ENCODE assay signal across 19 cellular contexts in genomic region chr6:72672906-72673305, GRCh38. TPM values are rescaled to one million over a fixed set of nuclear protein-coding genes. Genes with fewer than 3 reads are reported as not detected.
A peak's percentile ranks its signal among the peaks of the same experiment; 100 is the strongest.
DNase-seq lines count a peak whose midpoint lies in the region; ATAC-seq, FAIRE-seq and TF ChIP-seq lines count a peak whose summit lies in the region.
"Had no signal": no experiment of that assay in that cellular context is flagged by ENCODE, and none has a peak within 500 bp of the region (broad histone marks: within the 10 kb centered on the region; RNA-seq: fewer than 3 reads in every experiment).

No MANE protein-coding gene starts in this region.

- CTCF ChIA-PET in A673 (lab: Charles Lee): no interaction called here

- TF ChIP-seq CTCF in A673 (conservative IDR thresholded peaks at IDR 0.05; ENCODE audit: low read depth, low read length): no peak

- peak overlapping the region; percentile 72 for H2BK120ac ChIP-seq in trophoblast cell (ENCODE audit: insufficient read depth, low read length, poor library complexity)

- H4K8ac ChIP-seq in trophoblast cell (ENCODE audit: low read depth, low read length): no peak overlapping the region

- no peak overlapping the region for H4K12ac ChIP-seq in trophoblast cell (ENCODE audit: low read depth, low read length)

- H3K4ac ChIP-seq in trophoblast cell (ENCODE audit: low read depth, low read length): no peak overlapping the region

- FAIRE-seq in small intestine (lab: Jason Lieb, UNC): no peak
- FAIRE-seq: A549, HTR-8/SVneo had no signal

- H3K79me1 ChIP-seq in trophoblast cell (ENCODE audit: low read length): peaks cover 7% of the 10 kb centered on the region

- H3K27ac ChIP-seq in A673 (ENCODE audit: low read depth, low read length, poor library complexity, severe bottlenecking) (no peak overlapping the region), trophoblast cell (ENCODE audit: low read depth, low read length) (no peak overlapping the region), small intestine (ENCODE audit: low read depth in 1 of 2, low read length in 1 of 2) (no peak overlapping the region)
- H3K27ac ChIP-seq: 22Rv1; A549; BLaER1 treated with 17β-estradiol and CSF1 and Interleukin-3, amounts not matched to agents 10 nM and 100 nM had no signal

- no peak overlapping the region for H3K18ac ChIP-seq in trophoblast cell (ENCODE audit: low read length)

- POLR2A ChIA-PET in A673 (lab: Charles Lee; ENCODE audit: low non-redundant PET): no interaction called here

- H3K4me1 ChIP-seq in A673 (ENCODE audit: insufficient read depth, low read length, poor library complexity, severe bottlenecking) (peaks cover 18% of the 10 kb centered on the region), trophoblast cell (ENCODE audit: control insufficient read depth in 1 of 2, insufficient read depth in 2 of 2, low read length in 2 of 2) (peaks cover 3 to 7% of the 10 kb centered on the region in 2 experiments), small intestine (ENCODE audit: control insufficient read depth in 2 of 2, insufficient read depth in 1 of 2, low read depth in 1 of 2, low read length in 1 of 2) (no peaks in the 10 kb centered on the region)
- H3K4me1 ChIP-seq: A549 had no signal

- H4K91ac ChIP-seq in trophoblast cell (ENCODE audit: low read depth, low read length): no peak overlapping the region

- H2AK5ac ChIP-seq in trophoblast cell (ENCODE audit: low read length): no peak overlapping the region

- no peak overlapping the region for H2AFZ ChIP-seq in trophoblast cell (ENCODE audit: insufficient read depth, low read length, poor library complexity)

- H3K23ac ChIP-seq in trophoblast cell (ENCODE audit: low read length): no peak overlapping the region

- peak; percentile 45 for DNase-seq in A673 (ENCODE audit: low spot score)
- peak; percentile 47 for DNase-seq in LHCN-M2 (ENCODE audit: low read depth)
- peak; percentile 85 for DNase-seq in NCI-H82 treated with DMSO at 0.1 percent for 48 hours (lab: John Stamatoyannopoulos, UW; ENCODE audit: unreplicated experiment)
- no peak for DNase-seq in trophoblast cell
- no peak for DNase-seq in small intestine
- no peak for DNase-seq in DMS153 treated with DMSO at 0.1 percent for 48 hours (lab: John Stamatoyannopoulos, UW; ENCODE audit: unreplicated experiment)
- DNase-seq: Calu3; CD8-positive, alpha-beta T cell; DMS79; GDM1; GOT3; H7; IMR-90 had no signal

- no peak for ATAC-seq in GM18505 (IDR thresholded peaks at IDR 0.05; ENCODE audit: unreplicated experiment)
- ATAC-seq: A549; CD8-positive, alpha-beta T cell; HCT116 had no signal

- no TSS peak for BruUV-seq in A673 (replicated peaks; lab: Mats Ljungman, UMichigan)

- intact Hi-C loops in A673 (cut with micrococcal nuclease; ENCODE audit: unreplicated experiment): no loop called here

- H3K9me3 ChIP-seq in A673 (ENCODE audit: low read depth, low read length, poor library complexity, severe bottlenecking): no peaks in the 10 kb centered on the region
- H3K9me3 ChIP-seq in trophoblast cell (ENCODE audit: insufficient read depth, low read depth, low read length): no peaks in the 10 kb centered on the region
- no peaks in the 10 kb centered on the region for H3K9me3 ChIP-seq in small intestine (ENCODE audit: control insufficient read depth, low read depth)
- H3K9me3 ChIP-seq: A549 had no signal

- no peaks in the 10 kb centered on the region for H3K27me3 ChIP-seq in A673 (replicated peaks; ENCODE audit: insufficient read depth, low read depth, low read length, poor library complexity)
- H3K27me3 ChIP-seq in trophoblast cell (ENCODE audit: insufficient read depth, low read length): no peaks in the 10 kb centered on the region
- no peaks in the 10 kb centered on the region for H3K27me3 ChIP-seq in small intestine (ENCODE audit: control insufficient read depth in 2 of 2, insufficient read depth in 2 of 2, low read length in 2 of 2)
- H3K27me3 ChIP-seq: BLaER1 treated with 17β-estradiol and CSF1 and Interleukin-3, amounts not matched to agents 10 nM and 100 nM had no signal

- H3K79me2 ChIP-seq in trophoblast cell (ENCODE audit: control insufficient read depth, insufficient read depth, low read length, poor library complexity): peaks cover 4% of the 10 kb centered on the region

- no peak overlapping the region for H3K9ac ChIP-seq in trophoblast cell (ENCODE audit: low read length)
- H3K9ac ChIP-seq: BLaER1 treated with 17β-estradiol and CSF1 and Interleukin-3, amounts not matched to agents 10 nM and 100 nM had no signal

- no peak overlapping the region for H3K14ac ChIP-seq in trophoblast cell (ENCODE audit: low read length)

- H3K4me3 ChIP-seq in A673 (ENCODE audit: low read depth, low read length, poor library complexity, severe bottlenecking) (no peak overlapping the region), trophoblast cell (ENCODE audit: low read depth, low read length) (no peak overlapping the region), small intestine (ENCODE audit: low read depth in 1 of 2, low read length in 2 of 2) (no peak overlapping the region)
- H3K4me3 ChIP-seq: A549; BLaER1 treated with 17β-estradiol and CSF1 and Interleukin-3, amounts not matched to agents 10 nM and 100 nM had no signal

- no CpG with 5 or more reads among the region's 1 CpG for WGBS in trophoblast cell (ENCODE audit: extremely low coverage, insufficient coverage, insufficient read length)
- 54 to 73% (median 72%) methylated on average over 1 of the region's 1 CpG for WGBS in small intestine, 3 donors

- H3K36me3 ChIP-seq in A673 (ENCODE audit: insufficient read depth, low read length, poor library complexity, severe bottlenecking): no peaks in the 10 kb centered on the region
- no peaks in the 10 kb centered on the region for H3K36me3 ChIP-seq in trophoblast cell (ENCODE audit: control insufficient read depth in 1 of 2, insufficient read depth in 2 of 2, low read length in 2 of 2)
- H3K36me3 ChIP-seq in small intestine (ENCODE audit: control insufficient read depth in 2 of 2, insufficient read depth in 2 of 2, low read length in 2 of 2): no peaks in the 10 kb centered on the region

- H3K4me2 ChIP-seq in trophoblast cell (ENCODE audit: low read length): no peak overlapping the region
- H3K4me2 ChIP-seq: A549 had no signal

- H2BK5ac ChIP-seq in trophoblast cell (ENCODE audit: low read depth, low read length, poor library complexity): no peak overlapping the region

- no peak for TF ChIP-seq POLR2A in GM18505 (IDR thresholded peaks at IDR 0.05; ENCODE audit: borderline replicate concordance, extremely low read depth, insufficient read depth, insufficient read length)

- H2BK12ac ChIP-seq in trophoblast cell (ENCODE audit: low read length): no peak overlapping the region

RNA-seq across cellular contexts. Expression of gene KCNQ5, which starts 51.0 kb away (rescaled TPM):
- total RNA-seq in A673 (2021) (17.8 and 18.6 TPM in 2 replicates), LHCN-M2 (2014; rRNA removed) (7.1 and 8.7 TPM in 2 replicates)
- 1.6 TPM for polyA plus RNA-seq in LHCN-M2 (2012)
- 5.7 and 5.9 TPM in 2 replicates for polyA plus RNA-seq in trophoblast cell (2013)
- under 1 TPM in 1 of 3 donors, not detected in 2; 0.92 TPM for polyA plus RNA-seq in small intestine
- total RNA-seq: Calu3 had no signal

Comparison
In these comparisons a context has a peak if more than half of its experiments do, and no peak if none do; other contexts are left out.
1. DNase-seq: peak in A673 (single experiment), LHCN-M2 (single experiment) and NCI-H82 treated with DMSO at 0.1 percent for 48 hours (single experiment); none in trophoblast cell (0 of 2), small intestine (single experiment) and DMS153 treated with DMSO at 0.1 percent for 48 hours (single experiment).